1 cellular context compared by ENCODE assay signal in the genomic region with DNA sequence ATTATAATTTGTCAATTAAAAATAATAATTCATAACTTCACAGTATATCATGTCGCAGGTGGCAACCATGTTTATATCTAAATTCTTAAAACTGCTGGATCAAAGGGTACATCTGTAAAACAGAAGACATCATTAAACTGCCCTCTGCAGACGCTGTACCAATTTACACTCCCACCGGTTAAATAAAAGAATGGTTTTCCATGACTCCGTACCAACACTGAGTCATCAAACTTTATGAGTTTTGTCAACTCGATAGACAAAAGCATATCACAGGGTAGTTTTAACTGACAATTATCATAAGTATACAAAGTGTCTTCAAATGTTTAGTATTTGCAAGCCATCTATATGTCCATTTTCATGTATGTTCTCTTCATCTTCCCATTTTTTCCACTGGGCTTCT.
TF ChIP-seq lines count a peak whose summit lies in the region.

No MANE protein-coding gene starts in this region.

TF ChIP-seq in GM23338, 12 proteins besides CTCF, POLR2A, EP300 and RAD21:
- TF ChIP-seq, protein P1, sequence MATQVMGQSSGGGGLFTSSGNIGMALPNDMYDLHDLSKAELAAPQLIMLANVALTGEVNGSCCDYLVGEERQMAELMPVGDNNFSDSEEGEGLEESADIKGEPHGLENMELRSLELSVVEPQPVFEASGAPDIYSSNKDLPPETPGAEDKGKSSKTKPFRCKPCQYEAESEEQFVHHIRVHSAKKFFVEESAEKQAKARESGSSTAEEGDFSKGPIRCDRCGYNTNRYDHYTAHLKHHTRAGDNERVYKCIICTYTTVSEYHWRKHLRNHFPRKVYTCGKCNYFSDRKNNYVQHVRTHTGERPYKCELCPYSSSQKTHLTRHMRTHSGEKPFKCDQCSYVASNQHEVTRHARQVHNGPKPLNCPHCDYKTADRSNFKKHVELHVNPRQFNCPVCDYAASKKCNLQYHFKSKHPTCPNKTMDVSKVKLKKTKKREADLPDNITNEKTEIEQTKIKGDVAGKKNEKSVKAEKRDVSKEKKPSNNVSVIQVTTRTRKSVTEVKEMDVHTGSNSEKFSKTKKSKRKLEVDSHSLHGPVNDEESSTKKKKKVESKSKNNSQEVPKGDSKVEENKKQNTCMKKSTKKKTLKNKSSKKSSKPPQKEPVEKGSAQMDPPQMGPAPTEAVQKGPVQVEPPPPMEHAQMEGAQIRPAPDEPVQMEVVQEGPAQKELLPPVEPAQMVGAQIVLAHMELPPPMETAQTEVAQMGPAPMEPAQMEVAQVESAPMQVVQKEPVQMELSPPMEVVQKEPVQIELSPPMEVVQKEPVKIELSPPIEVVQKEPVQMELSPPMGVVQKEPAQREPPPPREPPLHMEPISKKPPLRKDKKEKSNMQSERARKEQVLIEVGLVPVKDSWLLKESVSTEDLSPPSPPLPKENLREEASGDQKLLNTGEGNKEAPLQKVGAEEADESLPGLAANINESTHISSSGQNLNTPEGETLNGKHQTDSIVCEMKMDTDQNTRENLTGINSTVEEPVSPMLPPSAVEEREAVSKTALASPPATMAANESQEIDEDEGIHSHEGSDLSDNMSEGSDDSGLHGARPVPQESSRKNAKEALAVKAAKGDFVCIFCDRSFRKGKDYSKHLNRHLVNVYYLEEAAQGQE (IDR thresholded peaks at IDR 0.05; ENCODE audit: unreplicated experiment) = no peak
- TF ChIP-seq ZNF331 (CRISPR knock-in tag; IDR thresholded peaks at IDR 0.05; ENCODE audit: low read depth) (no peak), EZH2phosphoT487 (IDR thresholded peaks at IDR 0.05; ENCODE audit: unreplicated experiment) (no peak), NANOG (IDR thresholded peaks at IDR 0.05; ENCODE audit: borderline replicate concordance) (no peak), JUNB (IDR thresholded peaks at IDR 0.05; ENCODE audit: unreplicated experiment) (no peak), EZH2 (IDR thresholded peaks at IDR 0.05; ENCODE audit: low read depth, unreplicated experiment) (no peak), CREB1 (CRISPR knock-in tag; IDR thresholded peaks at IDR 0.05; ENCODE audit: low read depth) (no peak), STAT1 (IDR thresholded peaks at IDR 0.05; ENCODE audit: unreplicated experiment) (no peak), POLR2AphosphoS5 (IDR thresholded peaks at IDR 0.05; ENCODE audit: low read depth) (no peak)
- TF ChIP-seq, protein P2, sequence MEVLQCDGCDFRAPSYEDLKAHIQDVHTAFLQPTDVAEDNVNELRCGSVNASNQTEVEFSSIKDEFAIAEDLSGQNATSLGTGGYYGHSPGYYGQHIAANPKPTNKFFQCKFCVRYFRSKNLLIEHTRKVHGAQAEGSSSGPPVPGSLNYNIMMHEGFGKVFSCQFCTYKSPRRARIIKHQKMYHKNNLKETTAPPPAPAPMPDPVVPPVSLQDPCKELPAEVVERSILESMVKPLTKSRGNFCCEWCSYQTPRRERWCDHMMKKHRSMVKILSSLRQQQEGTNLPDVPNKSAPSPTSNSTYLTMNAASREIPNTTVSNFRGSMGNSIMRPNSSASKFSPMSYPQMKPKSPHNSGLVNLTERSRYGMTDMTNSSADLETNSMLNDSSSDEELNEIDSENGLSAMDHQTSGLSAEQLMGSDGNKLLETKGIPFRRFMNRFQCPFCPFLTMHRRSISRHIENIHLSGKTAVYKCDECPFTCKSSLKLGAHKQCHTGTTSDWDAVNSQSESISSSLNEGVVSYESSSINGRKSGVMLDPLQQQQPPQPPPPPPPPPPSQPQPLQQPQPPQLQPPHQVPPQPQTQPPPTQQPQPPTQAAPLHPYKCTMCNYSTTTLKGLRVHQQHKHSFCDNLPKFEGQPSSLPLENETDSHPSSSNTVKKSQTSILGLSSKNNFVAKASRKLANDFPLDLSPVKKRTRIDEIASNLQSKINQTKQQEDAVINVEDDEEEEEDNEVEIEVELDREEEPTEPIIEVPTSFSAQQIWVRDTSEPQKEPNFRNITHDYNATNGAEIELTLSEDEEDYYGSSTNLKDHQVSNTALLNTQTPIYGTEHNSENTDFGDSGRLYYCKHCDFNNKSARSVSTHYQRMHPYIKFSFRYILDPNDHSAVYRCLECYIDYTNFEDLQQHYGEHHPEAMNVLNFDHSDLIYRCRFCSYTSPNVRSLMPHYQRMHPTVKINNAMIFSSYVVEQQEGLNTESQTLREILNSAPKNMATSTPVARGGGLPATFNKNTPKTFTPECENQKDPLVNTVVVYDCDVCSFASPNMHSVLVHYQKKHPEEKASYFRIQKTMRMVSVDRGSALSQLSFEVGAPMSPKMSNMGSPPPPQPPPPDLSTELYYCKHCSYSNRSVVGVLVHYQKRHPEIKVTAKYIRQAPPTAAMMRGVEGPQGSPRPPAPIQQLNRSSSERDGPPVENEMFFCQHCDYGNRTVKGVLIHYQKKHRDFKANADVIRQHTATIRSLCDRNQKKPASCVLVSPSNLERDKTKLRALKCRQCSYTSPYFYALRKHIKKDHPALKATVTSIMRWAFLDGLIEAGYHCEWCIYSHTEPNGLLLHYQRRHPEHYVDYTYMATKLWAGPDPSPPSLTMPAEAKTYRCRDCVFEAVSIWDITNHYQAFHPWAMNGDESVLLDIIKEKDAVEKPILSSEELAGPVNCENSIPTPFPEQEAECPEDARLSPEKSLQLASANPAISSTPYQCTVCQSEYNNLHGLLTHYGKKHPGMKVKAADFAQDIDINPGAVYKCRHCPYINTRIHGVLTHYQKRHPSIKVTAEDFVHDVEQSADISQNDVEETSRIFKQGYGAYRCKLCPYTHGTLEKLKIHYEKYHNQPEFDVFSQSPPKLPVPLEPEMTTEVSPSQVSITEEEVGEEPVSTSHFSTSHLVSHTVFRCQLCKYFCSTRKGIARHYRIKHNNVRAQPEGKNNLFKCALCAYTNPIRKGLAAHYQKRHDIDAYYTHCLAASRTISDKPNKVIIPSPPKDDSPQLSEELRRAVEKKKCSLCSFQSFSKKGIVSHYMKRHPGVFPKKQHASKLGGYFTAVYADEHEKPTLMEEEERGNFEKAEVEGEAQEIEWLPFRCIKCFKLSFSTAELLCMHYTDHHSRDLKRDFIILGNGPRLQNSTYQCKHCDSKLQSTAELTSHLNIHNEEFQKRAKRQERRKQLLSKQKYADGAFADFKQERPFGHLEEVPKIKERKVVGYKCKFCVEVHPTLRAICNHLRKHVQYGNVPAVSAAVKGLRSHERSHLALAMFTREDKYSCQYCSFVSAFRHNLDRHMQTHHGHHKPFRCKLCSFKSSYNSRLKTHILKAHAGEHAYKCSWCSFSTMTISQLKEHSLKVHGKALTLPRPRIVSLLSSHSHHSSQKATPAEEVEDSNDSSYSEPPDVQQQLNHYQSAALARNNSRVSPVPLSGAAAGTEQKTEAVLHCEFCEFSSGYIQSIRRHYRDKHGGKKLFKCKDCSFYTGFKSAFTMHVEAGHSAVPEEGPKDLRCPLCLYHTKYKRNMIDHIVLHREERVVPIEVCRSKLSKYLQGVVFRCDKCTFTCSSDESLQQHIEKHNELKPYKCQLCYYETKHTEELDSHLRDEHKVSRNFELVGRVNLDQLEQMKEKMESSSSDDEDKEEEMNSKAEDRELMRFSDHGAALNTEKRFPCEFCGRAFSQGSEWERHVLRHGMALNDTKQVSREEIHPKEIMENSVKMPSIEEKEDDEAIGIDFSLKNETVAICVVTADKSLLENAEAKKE (CRISPR knock-in tag; IDR thresholded peaks at IDR 0.05) = no peak
- TF ChIP-seq, protein P3, sequence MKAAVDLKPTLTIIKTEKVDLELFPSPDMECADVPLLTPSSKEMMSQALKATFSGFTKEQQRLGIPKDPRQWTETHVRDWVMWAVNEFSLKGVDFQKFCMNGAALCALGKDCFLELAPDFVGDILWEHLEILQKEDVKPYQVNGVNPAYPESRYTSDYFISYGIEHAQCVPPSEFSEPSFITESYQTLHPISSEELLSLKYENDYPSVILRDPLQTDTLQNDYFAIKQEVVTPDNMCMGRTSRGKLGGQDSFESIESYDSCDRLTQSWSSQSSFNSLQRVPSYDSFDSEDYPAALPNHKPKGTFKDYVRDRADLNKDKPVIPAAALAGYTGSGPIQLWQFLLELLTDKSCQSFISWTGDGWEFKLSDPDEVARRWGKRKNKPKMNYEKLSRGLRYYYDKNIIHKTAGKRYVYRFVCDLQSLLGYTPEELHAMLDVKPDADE (IDR thresholded peaks at IDR 0.05) = no peak
TF ChIP-seq in GM23338: peak in this region for 0.
